20 cellular contexts compared by ENCODE assay signal in the genomic region with DNA sequence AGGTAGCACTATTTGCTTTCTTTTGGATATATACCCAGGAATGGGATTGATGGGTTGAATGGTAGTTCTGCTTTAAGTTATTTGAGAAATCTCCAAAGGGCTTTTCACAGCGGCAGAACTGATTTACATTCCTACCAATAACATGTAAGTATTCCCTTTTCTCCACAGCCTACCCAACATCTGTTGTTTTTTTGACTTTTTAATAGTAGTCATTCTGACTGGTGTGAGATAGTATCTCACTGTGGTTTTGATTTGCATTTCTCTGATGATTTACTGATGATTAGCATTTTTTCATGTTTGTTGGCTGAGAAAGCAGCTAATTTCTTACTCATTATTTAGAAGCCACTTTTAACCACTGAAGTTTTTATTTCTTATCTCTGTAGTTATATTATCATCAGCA.
"Had no signal": no experiment of that assay in that cellular context is flagged by ENCODE, and none has a peak within 500 bp of the region (broad histone marks: within the 10 kb centered on the region; RNA-seq: fewer than 3 reads in every experiment).

No MANE protein-coding gene starts in this region.

- H3K36me3 ChIP-seq: esophagus muscularis mucosa, ovary, vagina had no signal

- H3K4me1 ChIP-seq: psoas muscle had no signal

- H3K4me3 ChIP-seq: esophagus muscularis mucosa, ovary, psoas muscle, vagina had no signal

- ATAC-seq: activated CD4-positive, alpha-beta T cell treated with anti-CD3 and anti-CD28 coated beads for 36 hours; naive thymus-derived CD8-positive, alpha-beta T cell; psoas muscle; right cardiac atrium; stimulated activated naive CD8-positive, alpha-beta T cell treated with anti-CD3 and anti-CD28 coated beads, Interleukin-15, amount 100 ng/mL, for 72 hours; WTC11 had no signal

- DNase-seq: activated CD4-positive, alpha-beta T cell treated with anti-CD3 and anti-CD28 coated beads for 36 hours; activated CD4-positive, alpha-beta T cell treated with anti-CD3 and anti-CD28 coated beads, Interleukin-2, amount 50 U/mL, for 48 hours; activated gamma-delta T cell; activated naive CD8-positive, alpha-beta T cell treated with anti-CD3 and anti-CD28 coated beads for 36 hours; amygdala; cerebellar nuclear complex; effector CD4-positive, alpha-beta T cell; immature natural killer cell; mesendoderm; naive thymus-derived CD8-positive, alpha-beta T cell; ovary; psoas muscle; right cardiac atrium; small intestine; stimulated activated CD4-positive, alpha-beta T cell treated with anti-CD3 and anti-CD28 coated beads, Interleukin-4, amount 100 ng/mL, for 1 hour; stimulated activated naive CD8-positive, alpha-beta T cell treated with anti-CD3 and anti-CD28 coated beads, Interleukin-15, amount 100 ng/mL, for 72 hours; trophoblast cell had no signal

- H3K27ac ChIP-seq: esophagus muscularis mucosa, ovary, psoas muscle, vagina had no signal

- H3K27me3 ChIP-seq: esophagus muscularis mucosa, ovary, vagina had no signal

- H3K9me3 ChIP-seq: ovary, psoas muscle, vagina had no signal
